16 cellular contexts compared by ENCODE assay signal in genomic region chr16:2770781-2771111, GRCh38. TPM values are rescaled to one million over a fixed set of nuclear protein-coding genes. Genes with fewer than 3 reads are reported as not detected.
A peak's percentile ranks its signal among the peaks of the same experiment; 100 is the strongest.
DNase-seq lines count a peak whose midpoint lies in the region; ATAC-seq and TF ChIP-seq lines count a peak whose summit lies in the region.
"Had no signal": no experiment of that assay in that cellular context is flagged by ENCODE, and none has a peak within 500 bp of the region (broad histone marks: within the 10 kb centered on the region; RNA-seq: fewer than 3 reads in every experiment).

No MANE protein-coding gene starts in this region.

- CTCF ChIA-PET in Panc1 (lab: Charles Lee) = no interaction called here

- intact Hi-C loops in Panc1 (cut with micrococcal nuclease; ENCODE audit: unreplicated experiment) = loop anchor here (5.0 kb wide), 1 partner anchor 67 kb away; no protein-coding TSS in a partner anchor

- H3K27ac Mint-ChIP-seq in stimulated activated effector memory CD8-positive, alpha-beta T cell treated with anti-CD3 and anti-CD28 coated beads, Interleukin-12 subunit alpha, Interleukin-12 subunit beta, amount 100 ng/mL, for 72 hours = peak overlapping the region; percentile 58
- H3K27ac Mint-ChIP-seq: CD8-positive, alpha-beta T cell had no signal

- POLR2A ChIA-PET in Panc1 (lab: Charles Lee) = interaction anchor here (0.6 to 0.7 kb wide), 2 partner anchors 108 to 204 kb away, joined by 6 to 15 read pairs; no protein-coding TSS in a partner anchor

- DNase-seq in Panc1 (ENCODE audit: low read depth, low spot score) (no peak), epithelial cell of prostate (ENCODE audit: low read depth, low spot score) (no peak), GF-D8 (lab: John Stamatoyannopoulos, UW) (no peak), WERI-Rb-1 (no peak)
- no peak for DNase-seq in stimulated activated effector memory CD8-positive, alpha-beta T cell treated with anti-CD3 and anti-CD28 coated beads, Interleukin-12 subunit alpha, Interleukin-12 subunit beta, amount 100 ng/mL, for 72 hours (ENCODE audit: low spot score in 2 of 2)
- DNase-seq: activated naive CD4-positive, alpha-beta T cell treated with anti-CD3 and anti-CD28 coated beads, Interleukin-2, amount 50 U/mL, for 16 hours; CD8-positive, alpha-beta T cell; KBM-7; NCI-H1436 treated with DMSO at 0.1 percent for 48 hours; NCI-H446 treated with DMSO at 0.1 percent for 48 hours; tibial artery had no signal

- H3K36me3 ChIP-seq in Panc1 (ENCODE audit: control insufficient read depth, insufficient read depth, low read length) (peaks cover 9% of the 10 kb centered on the region), WERI-Rb-1 (peaks cover 95% of the 10 kb centered on the region)

- ATAC-seq in Panc1 = 0 out of 2 replicates have a peak, but pooled peaks have one; percentile 0
- ATAC-seq in stimulated activated effector memory CD8-positive, alpha-beta T cell treated with anti-CD3 and anti-CD28 coated beads, Interleukin-12 subunit alpha, Interleukin-12 subunit beta, amount 100 ng/mL, for 72 hours = no peak
- no peak for ATAC-seq in HG03025 (IDR thresholded peaks at IDR 0.05; ENCODE audit: low FRiP score, unreplicated experiment)

- H3K4me1 Mint-ChIP-seq in stimulated activated effector memory CD8-positive, alpha-beta T cell treated with anti-CD3 and anti-CD28 coated beads, Interleukin-12 subunit alpha, Interleukin-12 subunit beta, amount 100 ng/mL, for 72 hours = peaks cover 56% of the 10 kb centered on the region

- TF ChIP-seq POLR2A in GM19099 (IDR thresholded peaks at IDR 0.05; ENCODE audit: extremely low read depth, insufficient read length, low read depth) = peak; percentile 19

- peaks cover 95% of the 10 kb centered on the region for H3K36me3 Mint-ChIP-seq in stimulated activated effector memory CD8-positive, alpha-beta T cell treated with anti-CD3 and anti-CD28 coated beads, Interleukin-12 subunit alpha, Interleukin-12 subunit beta, amount 100 ng/mL, for 72 hours

- BruUV-seq in Panc1 (replicated peaks; lab: Mats Ljungman, UMichigan) = no TSS peak

- H3K27me3 ChIP-seq in Panc1 (ENCODE audit: control insufficient read depth, insufficient read depth, low read length) (no peaks in the 10 kb centered on the region), WERI-Rb-1 (ENCODE audit: insufficient read depth, low read depth, severe bottlenecking) (no peaks in the 10 kb centered on the region)
- H3K27me3 ChIP-seq: tibial artery had no signal

- in situ Hi-C loops in Panc1 (cut with HindIII; ENCODE audit: low pct_unique_long_range_greater_than_20kb, low sequenced_read_pairs) = no loop called here

- H3K27ac ChIP-seq in Panc1 (ENCODE audit: low read length) (peak overlapping the region; percentile 98), epithelial cell of prostate (peak overlapping the region; percentile 22), WERI-Rb-1 (no peak overlapping the region)
- H3K27ac ChIP-seq: tibial artery had no signal

- TF ChIP-seq CTCF in Panc1 (IDR thresholded peaks at IDR 0.05) (no peak; the same call in 1 of the 2 replicates), WERI-Rb-1 (IDR thresholded peaks at IDR 0.05; ENCODE audit: low read depth, low read length) (no peak)

- peaks cover 88% of the 10 kb centered on the region for H3K4me1 ChIP-seq in Panc1 (ENCODE audit: control insufficient read depth, insufficient read depth, low read length)

- no peak overlapping the region for H3K4me3 Mint-ChIP-seq in stimulated activated effector memory CD8-positive, alpha-beta T cell treated with anti-CD3 and anti-CD28 coated beads, Interleukin-12 subunit alpha, Interleukin-12 subunit beta, amount 100 ng/mL, for 72 hours
- H3K4me3 Mint-ChIP-seq: CD8-positive, alpha-beta T cell had no signal

- H3K9me3 Mint-ChIP-seq in stimulated activated effector memory CD8-positive, alpha-beta T cell treated with anti-CD3 and anti-CD28 coated beads, Interleukin-12 subunit alpha, Interleukin-12 subunit beta, amount 100 ng/mL, for 72 hours = no peaks in the 10 kb centered on the region
- H3K9me3 Mint-ChIP-seq: CD8-positive, alpha-beta T cell had no signal

- H3K9me3 ChIP-seq in Panc1 (ENCODE audit: control insufficient read depth, insufficient read depth, low read depth, low read length) = no peaks in the 10 kb centered on the region
- no peaks in the 10 kb centered on the region for H3K9me3 ChIP-seq in WERI-Rb-1 (ENCODE audit: severe bottlenecking)
- H3K9me3 ChIP-seq: tibial artery had no signal

- H3K4me3 ChIP-seq in Panc1 (ENCODE audit: low read depth in 2 of 2, low read length in 2 of 2) (no peak overlapping the region), WERI-Rb-1 (ENCODE audit: low read depth, low read length) (no peak overlapping the region)
- H3K4me3 ChIP-seq: tibial artery had no signal

RNA-seq across cellular contexts. Expression of gene ELOB, which starts 6.3 kb away (rescaled TPM):
- 642 TPM for total RNA-seq in Panc1 (2021; ENCODE audit: unreplicated experiment)
- polyA plus RNA-seq in Panc1 (2012; ENCODE audit: insufficient read length) = 2,232 TPM

RNA-seq across cellular contexts. Expression of gene PRSS33, which starts 16.6 kb away (rescaled TPM):
- 0.59 TPM for total RNA-seq in Panc1 (2021; ENCODE audit: unreplicated experiment)
- 0.47 TPM for polyA plus RNA-seq in Panc1 (2012; ENCODE audit: insufficient read length)
- total RNA-seq: cardiac septum; CD8-positive, alpha-beta T cell; pulmonary artery endothelial cell had no signal
- polyA plus RNA-seq: keratinocyte had no signal

RNA-seq across cellular contexts. Expression of gene SRRM2, which starts 18.3 kb away (rescaled TPM):
- 617 TPM for total RNA-seq in Panc1 (2021; ENCODE audit: unreplicated experiment)
- polyA plus RNA-seq in Panc1 (2012; ENCODE audit: insufficient read length) = 618 TPM

RNA-seq across cellular contexts. Expression of gene PRSS41, which starts 27.5 kb away (rescaled TPM):
- not detected for total RNA-seq in Panc1 (2021; ENCODE audit: unreplicated experiment)
- polyA plus RNA-seq in Panc1 (2012; ENCODE audit: insufficient read length) = not detected
- total RNA-seq: cardiac septum; CD8-positive, alpha-beta T cell; pulmonary artery endothelial cell had no signal
- polyA plus RNA-seq: keratinocyte had no signal

RNA-seq across cellular contexts. Expression of gene PRSS21, which starts 46.3 kb away (rescaled TPM):
- not detected for total RNA-seq in Panc1 (2021; ENCODE audit: unreplicated experiment)
- polyA plus RNA-seq in Panc1 (2012; ENCODE audit: insufficient read length) = not detected
- total RNA-seq: cardiac septum had no signal
